Comparison of ENCODE assay signal across 7 cellular contexts in genomic region chr4:24794916-24795665, GRCh38. TPM values are rescaled to one million over a fixed set of nuclear protein-coding genes. Genes with fewer than 3 reads are reported as not detected.
DNase-seq lines count a peak whose midpoint lies in the region; TF ChIP-seq lines count a peak whose summit lies in the region.

SOD3 (plus strand) TSS chr4:24795573; CDS start chr4:24799522, 3,949 bp downstream.

- DNase-seq in NCI-H146 treated with DMSO at 0.1 percent for 48 hours (lab: John Stamatoyannopoulos, UW; ENCODE audit: unreplicated experiment) = peak; percentile 8
- DNase-seq in endothelial cell (ENCODE audit: low spot score) = peak; percentile 60
- peak; percentile 54 for DNase-seq in medulla oblongata (ENCODE audit: extremely low spot score)
- DNase-seq in ureter (ENCODE audit: low spot score) = peak; percentile 87
- no peak for DNase-seq in NCI-H1417 (lab: John Stamatoyannopoulos, UW)
- DNase-seq in NCI-H1930 (lab: John Stamatoyannopoulos, UW) = no peak
- no peak for DNase-seq in effector CD4-positive, alpha-beta T cell

- no peak within 1 kb of the TSS for H3K27ac Mint-ChIP-seq in endothelial cell (ENCODE audit: unreplicated experiment)

- H3K9me3 Mint-ChIP-seq in endothelial cell (ENCODE audit: unreplicated experiment) = no peaks in the 10 kb centered on the region

- H3K4me1 Mint-ChIP-seq in endothelial cell (ENCODE audit: unreplicated experiment) = peaks cover 8% of the 10 kb centered on the region

- TF ChIP-seq CTCF in endothelial cell (IDR thresholded peaks at IDR 0.05; ENCODE audit: unreplicated experiment) = no peak

- H3K27me3 Mint-ChIP-seq in endothelial cell (ENCODE audit: unreplicated experiment) = peaks cover 1% of the 10 kb centered on the region

- H3K4me3 Mint-ChIP-seq in endothelial cell (ENCODE audit: unreplicated experiment) = peak within 1 kb of the TSS; percentile 78

- H3K36me3 Mint-ChIP-seq in endothelial cell (ENCODE audit: low read depth, unreplicated experiment) = no peaks in the 10 kb centered on the region

RNA-seq across cellular contexts. Expression of gene SOD3, which starts in this region (rescaled TPM):
- total RNA-seq in endothelial cell (ENCODE audit: unreplicated experiment) = 1.6 TPM
- 46.0 TPM for total RNA-seq in ureter

Comparison
In these comparisons a context has a peak if more than half of its experiments do, and no peak if none do; other contexts are left out.
1. RNA of gene SOD3 (total RNA-seq): 46.0 TPM in ureter (single experiment); 1.6 TPM in endothelial cell (single experiment); every median in the first group is over 10 times any median in the second.
2. DNase-seq: peak in NCI-H146 treated with DMSO at 0.1 percent for 48 hours (single experiment), endothelial cell (single experiment), medulla oblongata (single experiment) and ureter (single experiment); none in NCI-H1417 (0 of 3), NCI-H1930 (0 of 2) and effector CD4-positive, alpha-beta T cell (single experiment).